In the genomic region with DNA sequence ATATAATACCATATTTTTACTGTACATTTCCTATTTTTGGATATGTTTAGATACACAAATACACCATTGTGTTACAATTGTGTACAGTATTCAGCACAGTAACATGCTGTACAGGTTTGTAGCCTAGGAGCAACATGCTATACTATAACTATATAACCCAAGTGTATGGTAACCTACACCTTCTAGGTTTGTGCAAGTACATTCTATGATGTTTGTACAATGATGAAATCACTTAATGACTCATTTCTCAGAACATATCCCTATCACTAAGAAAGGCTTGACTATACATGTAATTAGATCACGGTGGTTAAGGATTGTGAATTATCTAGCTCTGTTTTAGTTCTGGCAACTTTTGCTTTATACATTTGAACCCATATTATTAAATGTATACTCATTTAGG, we compare ENCODE assay signal across 18 cellular contexts. TPM values are rescaled to one million over a fixed set of nuclear protein-coding genes. Genes with fewer than 3 reads are reported as not detected.
DNase-seq lines count a peak whose midpoint lies in the region; ATAC-seq and TF ChIP-seq lines count a peak whose summit lies in the region.
"Had no signal": no experiment of that assay in that cellular context is flagged by ENCODE, and none has a peak within 500 bp of the region (broad histone marks: within the 10 kb centered on the region; RNA-seq: fewer than 3 reads in every experiment).

No MANE protein-coding gene starts in this region.

- no peaks in the 10 kb centered on the region for H3K9me3 Mint-ChIP-seq in nephron progenitor cell
- H3K9me3 Mint-ChIP-seq: nephron; T-helper 2 cell treated with Interferon-gamma antibody and Interleukin-4, amounts not matched to agents 5 μg/mL and 100 μg/mL, for 36 hours had no signal

- no peak for TF ChIP-seq POLR2A in adrenal gland (IDR thresholded peaks at IDR 0.05)

- no peak overlapping the region for H3K4me3 Mint-ChIP-seq in nephron progenitor cell
- H3K4me3 Mint-ChIP-seq: CD14-positive monocyte; nephron; T-helper 2 cell treated with Interferon-gamma antibody and Interleukin-4, amounts not matched to agents 5 μg/mL and 100 μg/mL, for 36 hours had no signal

- H3K36me3 ChIP-seq in adipocyte (ENCODE audit: control insufficient read depth, insufficient read depth, low read length, severe bottlenecking) (no peaks in the 10 kb centered on the region), adrenal gland (replicated peaks in 1 of 2) (no peaks in the 10 kb centered on the region)
- H3K36me3 ChIP-seq: Peyer's patch had no signal

- DNase-seq in EH (ENCODE audit: low read depth) (peak; percentile 37), HPDE6-E6E7 (ENCODE audit: extremely low spot score) (peak; percentile 26), adipocyte (ENCODE audit: low read depth) (peak; percentile 55), iris pigment epithelial cell (ENCODE audit: low read depth) (peak; percentile 79), adrenal gland (no peak), nephron progenitor cell (no peak)
- DNase-seq: body of pancreas; effector memory CD4-positive, alpha-beta T cell; GDM1; heart right ventricle; MV-4-11; Peyer's patch; stimulated activated naive CD4-positive, alpha-beta T cell treated with Interleukin-2 at 50 U/mL for 16 hours had no signal

- WGBS in adrenal gland, 4 donors, result 93 to 96% (median 93%) methylated on average over 1 of the region's 1 CpG

- no peak overlapping the region for H3K27ac ChIP-seq in adrenal gland
- H3K27ac ChIP-seq: body of pancreas, heart right ventricle, Peyer's patch, right atrium auricular region had no signal

- H3K4me1 ChIP-seq in adipocyte (ENCODE audit: control insufficient read depth, insufficient read depth, low read length) (no peaks in the 10 kb centered on the region), adrenal gland (replicated peaks in 1 of 2) (no peaks in the 10 kb centered on the region)
- H3K4me1 ChIP-seq: body of pancreas, Peyer's patch, right atrium auricular region had no signal

- no peaks in the 10 kb centered on the region for H3K4me1 Mint-ChIP-seq in nephron progenitor cell
- H3K4me1 Mint-ChIP-seq: nephron had no signal

- H3K27me3 ChIP-seq in adipocyte (replicated peaks; ENCODE audit: control insufficient read depth, insufficient read depth, low read length) (no peaks in the 10 kb centered on the region), adrenal gland (no peaks in the 10 kb centered on the region)
- H3K27me3 ChIP-seq: body of pancreas, heart right ventricle, Peyer's patch, right atrium auricular region had no signal

- no peak overlapping the region for H3K9ac ChIP-seq in adipocyte (ENCODE audit: low read length)

- H3K27ac Mint-ChIP-seq in nephron progenitor cell, result no peak overlapping the region
- H3K27ac Mint-ChIP-seq: CD14-positive monocyte; nephron; T-helper 2 cell treated with Interferon-gamma antibody and Interleukin-4, amounts not matched to agents 5 μg/mL and 100 μg/mL, for 36 hours had no signal

- ATAC-seq in GM21367 (IDR thresholded peaks at IDR 0.05; ENCODE audit: unreplicated experiment), result no peak
- ATAC-seq: body of pancreas, heart right ventricle had no signal

- H3K9me3 ChIP-seq in adipocyte (ENCODE audit: control insufficient read depth, low read length), result no peaks in the 10 kb centered on the region
- no peaks in the 10 kb centered on the region for H3K9me3 ChIP-seq in adrenal gland (replicated peaks in 1 of 3)
- H3K9me3 ChIP-seq: body of pancreas, heart right ventricle, Peyer's patch, right atrium auricular region had no signal

- H3K27me3 Mint-ChIP-seq in nephron progenitor cell (ENCODE audit: low read depth, poor library complexity), result peaks cover 2% of the 10 kb centered on the region

- H3K4me3 ChIP-seq in adipocyte (ENCODE audit: low read length) (no peak overlapping the region), adrenal gland (no peak overlapping the region)
- H3K4me3 ChIP-seq: body of pancreas, heart right ventricle, Peyer's patch, right atrium auricular region had no signal

- no peaks in the 10 kb centered on the region for H3K36me3 Mint-ChIP-seq in nephron progenitor cell (ENCODE audit: low read depth)
- H3K36me3 Mint-ChIP-seq: CD14-positive monocyte had no signal

- TF ChIP-seq CTCF in adrenal gland (IDR thresholded peaks at IDR 0.05) (no peak), nephron progenitor cell (IDR thresholded peaks at IDR 0.05) (no peak)

- intact Hi-C loops in adrenal gland (cut with DNase I), result no loop called here

RNA-seq across cellular contexts. Expression of gene NPHP1, which starts 31.3 kb away (rescaled TPM):
- total RNA-seq in adrenal gland, result 1 to 10 TPM; 2.4 to 8.0 (median 4.2) TPM
- polyA plus RNA-seq in adrenal gland, result 10 to 100 TPM in 2 of 3 donors, 1 to 10 TPM in 1; 6.5 to 14.2 (median 10.3) TPM
- polyA plus RNA-seq: CD14-positive monocyte had no signal

RNA-seq across cellular contexts. Expression of gene MTLN, which starts 38.8 kb away (rescaled TPM):
- total RNA-seq in adrenal gland, result 100 to 1,000 TPM in 2 of 8 donors, 10 to 100 TPM in 6; 49.3 to 173 (median 89.0) TPM
- 100 to 1,000 TPM in 2 of 3 donors, 10 to 100 TPM in 1; 15.9 to 321 (median 218) TPM for polyA plus RNA-seq in adrenal gland

RNA-seq across cellular contexts. Expression of gene MALL, which starts 57.9 kb away (rescaled TPM):
- 10 to 100 TPM in 1 of 8 donors, 1 to 10 TPM in 7; 1.4 to 10.1 (median 4.8) TPM for total RNA-seq in adrenal gland
- polyA plus RNA-seq in adrenal gland, result 1 to 10 TPM; 1.4 to 6.6 (median 5.8) TPM

Comparison
In these comparisons a context has a peak if more than half of its experiments do, and no peak if none do; other contexts are left out.
1. DNase-seq: peak in EH (single experiment), HPDE6-E6E7 (single experiment), adipocyte (single experiment) and iris pigment epithelial cell (single experiment); none in adrenal gland (0 of 7) and nephron progenitor cell (single experiment).